20 cellular contexts compared by ENCODE assay signal in the genomic region with DNA sequence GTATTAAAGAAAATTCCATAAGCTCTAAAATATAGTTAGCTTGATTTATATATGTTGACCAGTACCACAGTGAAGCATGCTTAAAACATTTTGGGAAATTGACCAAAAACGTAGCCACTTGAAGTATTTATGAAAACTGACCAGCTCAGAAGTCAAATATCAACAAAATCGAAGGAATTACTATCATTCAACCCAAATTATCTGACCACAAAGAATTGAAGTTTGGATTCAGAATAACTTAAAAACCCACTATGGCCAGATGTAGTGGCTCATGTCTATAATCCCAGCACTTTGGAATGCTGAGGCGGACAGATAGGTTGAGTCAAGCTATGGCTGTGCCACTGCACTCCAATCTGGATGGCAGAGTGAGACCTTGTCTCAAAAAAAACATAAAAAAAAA.
"Had no signal": no experiment of that assay in that cellular context is flagged by ENCODE, and none has a peak within 500 bp of the region (broad histone marks: within the 10 kb centered on the region; RNA-seq: fewer than 3 reads in every experiment).

No MANE protein-coding gene starts in this region.

- ATAC-seq: heart left ventricle; mucosa of descending colon; naive thymus-derived CD8-positive, alpha-beta T cell; stimulated activated naive B cell treated with anti-CD40 and anti-IgM and Interleukin-4, amounts not matched to agents 10 μg/mL and 1 μg/mL and 100 μg/mL, for 72 hours; stimulated activated naive CD8-positive, alpha-beta T cell treated with anti-CD3 and anti-CD28 coated beads, Interleukin-15, amount 100 ng/mL, for 72 hours; upper lobe of right lung had no signal

- H3K4me3 ChIP-seq: esophagus squamous epithelium, heart left ventricle, mucosa of descending colon, sigmoid colon, skin epidermis, testis, tibial nerve, upper lobe of right lung, vagina had no signal

- H3K9me3 ChIP-seq: esophagus squamous epithelium, heart left ventricle, mucosa of descending colon, neutrophil, sigmoid colon, testis, tibial nerve, upper lobe of right lung, vagina had no signal

- DNase-seq: dermis blood vessel endothelial cell; esophagus squamous epithelium; heart left ventricle; hippocampal formation; kidney glomerular epithelial cell; mammary epithelial cell; mucosa of descending colon; naive thymus-derived CD8-positive, alpha-beta T cell; posterior cingulate gyrus; sigmoid colon; stimulated activated CD4-positive, alpha-beta T cell treated with anti-CD3 and anti-CD28 coated beads, Interleukin-2, amount 100 ng/mL, for 24 hours; stimulated activated CD4-positive, alpha-beta T cell treated with anti-CD3 and anti-CD28 coated beads, Interleukin-4, amount 100 ng/mL, for 4 hours; stimulated activated naive B cell treated with anti-CD40 and anti-IgM and Interleukin-4, amounts not matched to agents 10 μg/mL and 1 μg/mL and 100 μg/mL, for 72 hours; stimulated activated naive CD8-positive, alpha-beta T cell treated with anti-CD3 and anti-CD28 coated beads, Interleukin-15, amount 100 ng/mL, for 72 hours; testis; upper lobe of right lung had no signal

- H3K27me3 ChIP-seq: esophagus squamous epithelium, heart left ventricle, neutrophil, sigmoid colon, testis, tibial nerve, upper lobe of right lung, vagina had no signal

- H3K4me1 ChIP-seq: esophagus squamous epithelium, heart left ventricle, sigmoid colon, testis, tibial nerve, upper lobe of right lung, vagina had no signal

- H3K27ac ChIP-seq: esophagus squamous epithelium, heart left ventricle, neutrophil, sigmoid colon, skin epidermis, testis, tibial nerve, upper lobe of right lung, vagina had no signal
